In the genomic region with DNA sequence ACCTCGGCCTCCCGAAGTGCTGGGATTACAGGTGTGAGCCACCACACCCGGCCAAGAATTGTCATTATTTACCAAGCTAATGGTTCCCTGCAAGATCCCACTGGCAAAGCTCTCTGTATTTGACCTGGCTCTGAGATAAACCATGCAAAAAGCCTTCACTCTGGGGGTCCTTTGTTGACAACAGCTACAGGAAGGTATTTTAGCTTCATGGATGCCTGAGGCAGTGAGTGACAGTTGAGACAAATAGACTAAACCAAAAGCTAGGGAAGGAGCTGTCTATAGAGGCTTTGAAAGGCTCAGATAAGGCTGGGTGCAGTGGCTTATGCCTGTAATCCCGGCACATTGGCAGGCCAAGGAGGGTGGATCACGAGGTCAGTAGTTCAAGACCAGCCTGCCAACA, we compare ENCODE assay signal across 22 cellular contexts. TPM values are rescaled to one million over a fixed set of nuclear protein-coding genes. Genes with fewer than 3 reads are reported as not detected.
"Had no signal": no experiment of that assay in that cellular context is flagged by ENCODE, and none has a peak within 500 bp of the region (broad histone marks: within the 10 kb centered on the region; RNA-seq: fewer than 3 reads in every experiment).

No MANE protein-coding gene starts in this region.

- H3K4me3 Mint-ChIP-seq: endodermal cell had no signal

- H3K36me3 ChIP-seq: gastroesophageal sphincter, left lung, lower lobe of right lung had no signal

- H3K27ac Mint-ChIP-seq: endodermal cell had no signal

- H3K79me2 ChIP-seq: hepatocyte had no signal

- H3K27me3 ChIP-seq: heart left ventricle, hepatocyte, left lung had no signal

- H3K4me1 Mint-ChIP-seq: endodermal cell had no signal

- ATAC-seq: esophagus mucosa, gastroesophageal sphincter, heart left ventricle, left cardiac atrium, left lung, left ventricle myocardium superior, lower lobe of right lung had no signal

- H3K9me3 ChIP-seq: lower lobe of right lung had no signal

- H3K27ac ChIP-seq: coronary artery, dorsolateral prefrontal cortex, epithelial cell of prostate, esophagus squamous epithelium, gastroesophageal sphincter, heart left ventricle, hepatocyte, left lung, lower lobe of right lung had no signal

- H3K4me3 ChIP-seq: coronary artery, dorsolateral prefrontal cortex, esophagus squamous epithelium, gastroesophageal sphincter, heart left ventricle, hepatocyte, left lung, lower lobe of right lung had no signal

- DNase-seq: dermis blood vessel endothelial cell; dorsolateral prefrontal cortex; effector CD4-positive, alpha-beta T cell; effector memory CD4-positive, alpha-beta T cell; endodermal cell; erythroblast; esophagus squamous epithelium; foreskin fibroblast; heart left ventricle; hypothalamus; left cardiac atrium; left lung; left ventricle myocardium superior; lower lobe of right lung; mesenchymal stem cell; midbrain had no signal

- H2AFZ ChIP-seq: hepatocyte had no signal

- H3K4me1 ChIP-seq: esophagus squamous epithelium, gastroesophageal sphincter, left lung, lower lobe of right lung had no signal

- H3K4me2 ChIP-seq: hepatocyte had no signal

RNA-seq across cellular contexts. Expression of a gene that starts 48.1 kb away (rescaled TPM):
- total RNA-seq: mononuclear cell had no signal
